ENCODE assay signal across 14 cellular contexts in genomic region chr15:66952756-66953522, GRCh38.
"Had no signal": no experiment of that assay in that cellular context is flagged by ENCODE, and none has a peak within 500 bp of the region (broad histone marks: within the 10 kb centered on the region; RNA-seq: fewer than 3 reads in every experiment).

No MANE protein-coding gene starts in this region.

- H3K4me1 Mint-ChIP-seq: central memory CD8-positive, alpha-beta T cell; neural progenitor cell had no signal

- H3K27ac Mint-ChIP-seq: activated CD8-positive, alpha-beta T cell treated with anti-CD3 and anti-CD28 coated beads, Interleukin-2, amount 10 ng/mL, durations not matched to agents 7 days and 5 days; activated T-helper 2 cell treated with anti-CD3 and anti-CD28 coated beads, Interferon-gamma antibody, Interleukin-2, Interleukin-4, amounts not matched to agents 10 μg/mL and 5 μg/mL and 100 μg/mL, durations not matched to agents 14 hours and 24 hours and 36 hours; brain; neural progenitor cell had no signal

- H3K27me3 ChIP-seq: neural progenitor cell, stomach had no signal

- H3K36me3 Mint-ChIP-seq: activated naive CD4-positive, alpha-beta T cell treated with anti-CD3 and anti-CD28 coated beads, Interleukin-2, amount 10 ng/mL, durations not matched to agents 7 days and 5 days; brain; neural progenitor cell had no signal

- H3K27ac ChIP-seq: neural progenitor cell, parathyroid adenoma, stomach, thoracic aorta, VCaP had no signal

- ATAC-seq: activated CD8-positive, alpha-beta T cell treated with anti-CD3 and anti-CD28 coated beads, Interleukin-2, amount 10 ng/mL, durations not matched to agents 7 days and 5 days had no signal

- H3K79me2 ChIP-seq: parathyroid adenoma had no signal

- H3K4me3 Mint-ChIP-seq: activated CD8-positive, alpha-beta T cell treated with anti-CD3 and anti-CD28 coated beads, Interleukin-2, amount 10 ng/mL, durations not matched to agents 7 days and 5 days; activated naive CD4-positive, alpha-beta T cell treated with anti-CD3 and anti-CD28 coated beads, Interleukin-2, amount 10 ng/mL, durations not matched to agents 7 days and 5 days; brain; central memory CD8-positive, alpha-beta T cell; neural progenitor cell had no signal

- H3K4me3 ChIP-seq: neural progenitor cell, stomach, thoracic aorta had no signal

- H3K27me3 Mint-ChIP-seq: central memory CD8-positive, alpha-beta T cell had no signal

- H3K4me1 ChIP-seq: neural progenitor cell, parathyroid adenoma, stomach had no signal

- H3K9me3 Mint-ChIP-seq: activated naive CD4-positive, alpha-beta T cell treated with anti-CD3 and anti-CD28 coated beads, Interleukin-2, amount 10 ng/mL, durations not matched to agents 7 days and 5 days; activated T-helper 2 cell treated with anti-CD3 and anti-CD28 coated beads, Interferon-gamma antibody, Interleukin-2, Interleukin-4, amounts not matched to agents 10 μg/mL and 5 μg/mL and 100 μg/mL, durations not matched to agents 14 hours and 24 hours and 36 hours; central memory CD8-positive, alpha-beta T cell; neural progenitor cell had no signal

- H2AFZ ChIP-seq: neural progenitor cell, parathyroid adenoma had no signal

- DNase-seq: activated CD4-positive, alpha-beta T cell treated with anti-CD3 and anti-CD28 coated beads for 4 hours; activated CD8-positive, alpha-beta T cell treated with anti-CD3 and anti-CD28 coated beads, Interleukin-2, amount 10 ng/mL, durations not matched to agents 7 days and 5 days; activated naive CD4-positive, alpha-beta T cell treated with anti-CD3 and anti-CD28 coated beads, Interleukin-2, amount 10 ng/mL, durations not matched to agents 7 days and 5 days; amygdala; effector memory CD4-positive, alpha-beta T cell; small intestine; stomach had no signal

- H3K4me2 ChIP-seq: neural progenitor cell had no signal

- H3K9me3 ChIP-seq: stomach, thoracic aorta had no signal

- H3K9ac ChIP-seq: neural progenitor cell, parathyroid adenoma had no signal

- FAIRE-seq: small intestine had no signal

- H3K36me3 ChIP-seq: neural progenitor cell, stomach, thoracic aorta had no signal
